ENCODE assay signal across 8 cellular contexts in the genomic region with DNA sequence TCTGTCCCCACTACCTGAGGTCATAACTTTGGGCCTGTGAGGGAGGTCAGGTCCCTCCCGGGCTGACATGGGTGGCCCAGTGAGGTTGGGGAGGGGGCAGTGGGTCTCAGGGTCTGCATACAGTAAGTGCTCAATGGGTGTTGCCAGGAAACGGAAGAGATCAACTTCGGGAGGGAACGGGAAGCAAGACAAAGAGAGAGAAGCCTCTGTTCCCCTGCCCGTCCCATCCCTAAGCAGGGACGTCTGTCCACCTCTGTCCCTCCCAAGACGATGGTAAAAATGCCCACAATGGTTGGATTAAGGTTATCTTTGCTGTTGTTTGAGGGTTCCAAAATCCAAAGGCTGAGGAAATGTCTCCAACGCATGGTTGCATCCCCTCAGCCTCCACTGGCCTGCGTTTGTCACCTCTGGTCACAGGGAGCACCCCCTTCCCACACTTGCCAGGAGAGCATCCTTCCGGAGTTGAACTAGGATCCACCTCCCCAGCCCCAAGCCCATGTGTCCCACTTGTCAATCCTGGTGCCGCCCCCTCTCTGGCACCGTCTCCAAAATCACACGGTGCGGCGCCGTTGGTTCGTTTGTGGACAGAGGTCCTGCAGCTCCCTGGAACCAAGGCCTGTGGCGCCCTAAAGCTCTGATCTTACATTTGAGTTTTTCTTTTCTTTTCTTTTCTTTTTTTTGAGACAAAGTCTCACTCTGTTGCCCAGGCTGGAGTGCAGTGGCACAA. TPM values are rescaled to one million over a fixed set of nuclear protein-coding genes. Genes with fewer than 3 reads are reported as not detected.
A peak's percentile ranks its signal among the peaks of the same experiment; 100 is the strongest.
DNase-seq lines count a peak whose midpoint lies in the region; ATAC-seq, FAIRE-seq and TF ChIP-seq lines count a peak whose summit lies in the region.

No MANE protein-coding gene starts in this region.

- no peak overlapping the region for H3K9ac ChIP-seq in K562 (ENCODE audit: insufficient read depth in 1 of 2, low read depth in 2 of 2, low read length in 2 of 2)
- peak overlapping the region; percentile 80 for H3K9ac ChIP-seq in mesenchymal stem cell (ENCODE audit: low read length)

- intact Hi-C loops in activated CD8-positive, alpha-beta T cell treated with anti-CD3 and anti-CD28 coated beads for 36 hours (cut with micrococcal nuclease): no loop called here
- intact Hi-C loops in K562 (cut with micrococcal nuclease): loop anchor here (5.0 kb wide), 1 partner anchor 46 kb away; no protein-coding TSS in a partner anchor

- H3K27me3 Mint-ChIP-seq in activated CD8-positive, alpha-beta T cell treated with anti-CD3 and anti-CD28 coated beads for 36 hours: peaks cover 27% of the 10 kb centered on the region
- H3K27me3 Mint-ChIP-seq in activated CD8-positive, alpha-beta T cell treated with anti-CD3 and anti-CD28 coated beads, Interleukin-2, amount 10 ng/mL, durations not matched to agents 7 days and 5 days (ENCODE audit: low read depth): peaks cover 28% of the 10 kb centered on the region

- H3K36me3 ChIP-seq in K562 (ENCODE audit: control insufficient read depth, insufficient read depth, low read length) (no peaks in the 10 kb centered on the region), mesenchymal stem cell (ENCODE audit: control insufficient read depth in 1 of 2, insufficient read depth in 2 of 2, low read depth in 1 of 2, low read length in 2 of 2) (peaks cover 30 to 32% of the 10 kb centered on the region in 2 experiments)

- TF ChIP-seq POLR2A in K562 (conservative IDR thresholded peaks at IDR 0.05): no peak

- H3K4me3 Mint-ChIP-seq in activated CD8-positive, alpha-beta T cell treated with anti-CD3 and anti-CD28 coated beads for 36 hours: peak overlapping the region; percentile 2
- H3K4me3 Mint-ChIP-seq in activated CD8-positive, alpha-beta T cell treated with anti-CD3 and anti-CD28 coated beads, Interleukin-2, amount 10 ng/mL, durations not matched to agents 7 days and 5 days: no peak overlapping the region

- H3K36me3 Mint-ChIP-seq in activated CD8-positive, alpha-beta T cell treated with anti-CD3 and anti-CD28 coated beads for 36 hours (ENCODE audit: low read depth): no peaks in the 10 kb centered on the region
- no peaks in the 10 kb centered on the region for H3K36me3 Mint-ChIP-seq in activated CD8-positive, alpha-beta T cell treated with anti-CD3 and anti-CD28 coated beads, Interleukin-2, amount 10 ng/mL, durations not matched to agents 7 days and 5 days (ENCODE audit: low read depth)

- no peaks in the 10 kb centered on the region for H3K9me3 Mint-ChIP-seq in activated CD8-positive, alpha-beta T cell treated with anti-CD3 and anti-CD28 coated beads for 36 hours
- no peaks in the 10 kb centered on the region for H3K9me3 Mint-ChIP-seq in activated CD8-positive, alpha-beta T cell treated with anti-CD3 and anti-CD28 coated beads, Interleukin-2, amount 10 ng/mL, durations not matched to agents 7 days and 5 days (ENCODE audit: insufficient read depth)

- H2AFZ ChIP-seq in K562 (ENCODE audit: low read depth, low read length): peak overlapping the region; percentile 70
- no peak overlapping the region for H2AFZ ChIP-seq in mesenchymal stem cell (ENCODE audit: low read depth, low read length)

- no peaks in the 10 kb centered on the region for H3K79me2 ChIP-seq in K562 (ENCODE audit: control insufficient read depth, insufficient read depth, low read length)

- DNase-seq in activated CD8-positive, alpha-beta T cell treated with anti-CD3 and anti-CD28 coated beads for 36 hours: no peak
- DNase-seq in activated CD8-positive, alpha-beta T cell treated with anti-CD3 and anti-CD28 coated beads, Interleukin-2, amount 10 ng/mL, durations not matched to agents 7 days and 5 days: no peak
- DNase-seq in K562 (ENCODE audit: extremely low read depth in 1 of 4, low spot score in 3 of 4) (no peak), mesenchymal stem cell (peak; percentile 4), substantia nigra (lab: John Stamatoyannopoulos, UW) (peak in 8 of 49 donors; percentile 2 to 21 (median 10)), UCSD-AML1 (lab: John Stamatoyannopoulos, UW; ENCODE audit: unreplicated experiment) (no peak)

- peak; percentile 40 for FAIRE-seq in K562 (lab: Jason Lieb, UNC)

- H2BK12ac ChIP-seq in mesenchymal stem cell (ENCODE audit: low read length in 2 of 2): peak overlapping the region; percentile 50 to 89

- H3K9me3 ChIP-seq in K562 (replicated peaks; ENCODE audit: control insufficient read depth, insufficient read depth, low read depth, low read length) (no peaks in the 10 kb centered on the region), mesenchymal stem cell (ENCODE audit: control insufficient read depth, low read length) (no peaks in the 10 kb centered on the region)

- no peak for ATAC-seq in activated CD8-positive, alpha-beta T cell treated with anti-CD3 and anti-CD28 coated beads for 36 hours
- ATAC-seq in activated CD8-positive, alpha-beta T cell treated with anti-CD3 and anti-CD28 coated beads, Interleukin-2, amount 10 ng/mL, durations not matched to agents 7 days and 5 days: no peak
- no peak for ATAC-seq in K562
- no peak for ATAC-seq in HG03571 (IDR thresholded peaks at IDR 0.05; ENCODE audit: unreplicated experiment)
- no peak for ATAC-seq in HG03039 (IDR thresholded peaks at IDR 0.05; ENCODE audit: unreplicated experiment)

- TF ChIP-seq RAD21 in K562 (CRISPR knock-in tag; conservative IDR thresholded peaks at IDR 0.05 in 1 of 2, IDR thresholded peaks at IDR 0.05 in 1 of 2): 0 out of 4 replicates have a peak, but pooled peaks of 1 of the 2 experiments have one; percentile 18

- POLR2A ChIA-PET in activated CD8-positive, alpha-beta T cell treated with anti-CD3 and anti-CD28 coated beads for 36 hours (lab: Charles Lee): no interaction called here
- POLR2A ChIA-PET in activated CD8-positive, alpha-beta T cell treated with anti-CD3 and anti-CD28 coated beads, Interleukin-2, amount 10 ng/mL, durations not matched to agents 7 days and 5 days (lab: Charles Lee): no interaction called here
- POLR2A ChIA-PET in K562 (lab: Yijun Ruan, JAX): no interaction called here

- in situ Hi-C loops in K562 (cut with MboI): no loop called here

- H3K27me3 ChIP-seq in K562 (ENCODE audit: control insufficient read depth in 2 of 2, insufficient read depth in 2 of 2, low read length in 2 of 2) (peaks cover 0 to 12% of the 10 kb centered on the region in 2 experiments; a peak in 1 of 5 replicates), mesenchymal stem cell (ENCODE audit: control insufficient read depth in 1 of 2, insufficient read depth in 1 of 2, low read length in 2 of 2) (no peaks in the 10 kb centered on the region)

- H3K18ac ChIP-seq in mesenchymal stem cell (ENCODE audit: low read depth in 1 of 2, low read length in 2 of 2): peak overlapping the region; percentile 30 to 69

- H3K4me2 ChIP-seq in K562 (ENCODE audit: insufficient read depth, low read length) (peak overlapping the region; percentile 50), mesenchymal stem cell (ENCODE audit: low read length, poor library complexity, severe bottlenecking) (no peak overlapping the region)

- CTCF ChIA-PET in activated CD8-positive, alpha-beta T cell treated with anti-CD3 and anti-CD28 coated beads for 36 hours (lab: Charles Lee): no interaction called here
- CTCF ChIA-PET in activated CD8-positive, alpha-beta T cell treated with anti-CD3 and anti-CD28 coated beads, Interleukin-2, amount 10 ng/mL, durations not matched to agents 7 days and 5 days (lab: Charles Lee): no interaction called here
- CTCF ChIA-PET in K562 (lab: Yijun Ruan, JAX; ENCODE audit: low intra/inter-chr PET ratio): interaction anchor here (0.6 to 2.0 kb wide), 3 partner anchors 45 to 197 kb away, joined by 3 to 5 read pairs (median 4); no protein-coding TSS in a partner anchor

- H4K20me1 ChIP-seq in K562 (replicated peaks; ENCODE audit: control insufficient read depth, insufficient read depth, low read length): peaks cover 5% of the 10 kb centered on the region

- H3K4ac ChIP-seq in mesenchymal stem cell (ENCODE audit: low read depth in 1 of 2, low read length in 2 of 2): peak overlapping the region; percentile 66 to 71

- H3K9me1 ChIP-seq in K562 (ENCODE audit: control insufficient read depth, insufficient read depth, low read length): peaks cover 5% of the 10 kb centered on the region

- BruUV-seq in K562 (replicated peaks; lab: Mats Ljungman, UMichigan): no TSS peak

- no peak overlapping the region for H2BK120ac ChIP-seq in mesenchymal stem cell (ENCODE audit: low read depth, low read length)

- H3K23ac ChIP-seq in mesenchymal stem cell (ENCODE audit: low read length in 2 of 2): peak overlapping the region in 1 of 2 experiments; percentile 2

- H3K27ac Mint-ChIP-seq in activated CD8-positive, alpha-beta T cell treated with anti-CD3 and anti-CD28 coated beads for 36 hours: no peak overlapping the region
- H3K27ac Mint-ChIP-seq in activated CD8-positive, alpha-beta T cell treated with anti-CD3 and anti-CD28 coated beads, Interleukin-2, amount 10 ng/mL, durations not matched to agents 7 days and 5 days: no peak overlapping the region

- H3K4me3 ChIP-seq in K562 (no peak overlapping the region), mesenchymal stem cell (ENCODE audit: insufficient read depth in 1 of 2, low read depth in 1 of 2, low read length in 2 of 2) (peak overlapping the region; percentile 35 to 77)

- TF ChIP-seq CTCF in activated CD8-positive, alpha-beta T cell treated with anti-CD3 and anti-CD28 coated beads for 36 hours (IDR thresholded peaks at IDR 0.05): no peak
- TF ChIP-seq CTCF in K562 (IDR thresholded peaks at IDR 0.05 in 2 of 3, conservative IDR thresholded peaks at IDR 0.05 in 1 of 3; ENCODE audit: insufficient read depth in 2 of 3, low read depth in 1 of 3, low read length in 3 of 3): 0 out of 6 replicates have a peak, but pooled peaks of 1 of the 3 experiments have one; percentile 5

- peaks cover 7% of the 10 kb centered on the region for H3K4me1 Mint-ChIP-seq in activated CD8-positive, alpha-beta T cell treated with anti-CD3 and anti-CD28 coated beads for 36 hours (ENCODE audit: low read depth)
- H3K4me1 Mint-ChIP-seq in activated CD8-positive, alpha-beta T cell treated with anti-CD3 and anti-CD28 coated beads, Interleukin-2, amount 10 ng/mL, durations not matched to agents 7 days and 5 days (ENCODE audit: low read depth): peaks cover 5% of the 10 kb centered on the region

- peaks cover 3 to 18% of the 10 kb centered on the region in 2 experiments; a peak in 4 of 5 replicates for H3K4me1 ChIP-seq in K562 (replicated peaks in 1 of 2; ENCODE audit: control insufficient read depth in 2 of 2, insufficient read depth in 2 of 2, low read length in 2 of 2)
- H3K4me1 ChIP-seq in mesenchymal stem cell (ENCODE audit: control insufficient read depth, insufficient read depth, low read depth, low read length): peaks cover 20% of the 10 kb centered on the region

- H4K8ac ChIP-seq in mesenchymal stem cell (ENCODE audit: low read length): peak overlapping the region; percentile 74

- peak overlapping the region; percentile 33 for H2AK5ac ChIP-seq in mesenchymal stem cell (ENCODE audit: low read length, severe bottlenecking)

- no peak overlapping the region for H3K14ac ChIP-seq in mesenchymal stem cell (ENCODE audit: low read length in 2 of 2)

- H2BK15ac ChIP-seq in mesenchymal stem cell (ENCODE audit: low read depth, poor library complexity, severe bottlenecking): no peak overlapping the region

- H4K91ac ChIP-seq in mesenchymal stem cell (ENCODE audit: low read length): peak overlapping the region; percentile 11

- H3K27ac ChIP-seq in K562 (ENCODE audit: extremely low read depth, low read depth, low read length): no peak overlapping the region
- no peak overlapping the region for H3K27ac ChIP-seq in mesenchymal stem cell (ENCODE audit: low read length, poor library complexity, severe bottlenecking)
- peak overlapping the region; percentile 52 for H3K27ac ChIP-seq in substantia nigra (ENCODE audit: low read depth, low read length, poor library complexity, severe bottlenecking)

- WGBS in K562 (ENCODE audit: insufficient coverage, low coverage, missing lambda C conversion rate): 34% methylated on average over 16 of the region's 18 CpGs
- WGBS in mesenchymal stem cell: 70% methylated on average over 18 of the region's 18 CpGs

- H2BK5ac ChIP-seq in mesenchymal stem cell (ENCODE audit: low read depth, low read length, poor library complexity, severe bottlenecking): no peak overlapping the region

- TF ChIP-seq EP300 in K562 (IDR thresholded peaks at IDR 0.05; ENCODE audit: low read length): no peak

- H3K79me1 ChIP-seq in mesenchymal stem cell (replicated peaks; ENCODE audit: low read length, poor library complexity, severe bottlenecking): peaks cover 28% of the 10 kb centered on the region

RNA-seq across cellular contexts. Expression of a gene that starts 0.8 kb away (rescaled TPM):
- total RNA-seq in activated CD8-positive, alpha-beta T cell treated with anti-CD3 and anti-CD28 coated beads for 36 hours: under 1 TPM; 0.36 to 0.51 TPM
- not detected for total RNA-seq in activated CD8-positive, alpha-beta T cell treated with anti-CD3 and anti-CD28 coated beads, Interleukin-2, amount 10 ng/mL, durations not matched to agents 7 days and 5 days
- total RNA-seq in K562 (2011; cell fraction: chromatin; rRNA removed; ENCODE audit: low replicate concordance): 9.9 and 22.2 TPM in 2 replicates
- 12.0 and 12.4 TPM in 2 replicates for total RNA-seq in K562 (2011; cell fraction: nucleolus; rRNA removed)
- total RNA-seq in K562 (2011; cell fraction: nucleoplasm; rRNA removed): 9.1 and 12.6 TPM in 2 replicates
- 4.2 and 6.8 TPM in 2 replicates for total RNA-seq in K562 (2014; rRNA removed)
- total RNA-seq in K562 (2014; rRNA removed; fragmentation: Illumina TruSeq; extraction: Trizol): 1.2 and 1.3 TPM in 2 replicates
- 1.5 and 2.7 TPM in 2 replicates for total RNA-seq in K562 (2015; rRNA removed; fragmentation: Illumina TruSeq; extraction: Trizol)
- 3.4 and 4.1 TPM in 2 replicates for total RNA-seq in K562 (2021)
- polyA plus RNA-seq in K562 (2011; rRNA removed): 5.1 and 10.3 TPM in 2 replicates
- 9.6 and 10.5 TPM in 2 replicates for polyA plus RNA-seq in K562 (2011; cell fraction: cytosol; rRNA removed)
- 9.2 and 20.4 TPM in 2 replicates for polyA plus RNA-seq in K562 (2011; cell fraction: nucleus; rRNA removed)
- polyA plus RNA-seq in K562 (2012): 2.4 and 5.5 TPM in 2 replicates
- 2.9 and 4.7 TPM in 2 replicates for polyA plus RNA-seq in K562 (2014; fragmentation: Illumina TruSeq; extraction: Trizol)
- polyA plus RNA-seq in K562 (2014; fragmentation: Nextera tagmentation; extraction: Ambion mirVana): not detected
- polyA plus RNA-seq in K562 (2014; rRNA removed): 3.7 and 6.4 TPM in 2 replicates
- 2.5 and 2.9 TPM in 2 replicates for polyA minus RNA-seq in K562 (2011; rRNA and poly(A)+ RNA removed)
- polyA minus RNA-seq in K562 (2011; cell fraction: cytosol; rRNA and poly(A)+ RNA removed): 3.3 and 6.9 TPM in 2 replicates
- 3.4 and 8.3 TPM in 2 replicates for polyA minus RNA-seq in K562 (2011; cell fraction: nucleus; rRNA and poly(A)+ RNA removed)
- 54.3 TPM for polyA plus RNA-seq in mesenchymal stem cell (2013, experiment 1 of 2)
- polyA plus RNA-seq in mesenchymal stem cell (2013, experiment 2 of 2): 55.7 TPM

RNA-seq across cellular contexts. Expression of a gene that starts 22.3 kb away (rescaled TPM):
- total RNA-seq in activated CD8-positive, alpha-beta T cell treated with anti-CD3 and anti-CD28 coated beads for 36 hours: 10 to 100 TPM; 61.0 to 61.6 TPM
- total RNA-seq in activated CD8-positive, alpha-beta T cell treated with anti-CD3 and anti-CD28 coated beads, Interleukin-2, amount 10 ng/mL, durations not matched to agents 7 days and 5 days: 10 to 100 TPM; 56.1 to 57.3 TPM
- 17.3 and 60.1 TPM in 2 replicates for total RNA-seq in K562 (2011; cell fraction: chromatin; rRNA removed; ENCODE audit: low replicate concordance)
- total RNA-seq in K562 (2011; cell fraction: nucleolus; rRNA removed): 53.9 and 64.9 TPM in 2 replicates
- total RNA-seq in K562 (2011; cell fraction: nucleoplasm; rRNA removed): 23.2 and 29.4 TPM in 2 replicates
- total RNA-seq in K562 (2014; rRNA removed): 113 and 149 TPM in 2 replicates
- total RNA-seq in K562 (2014; rRNA removed; fragmentation: Illumina TruSeq; extraction: Trizol): 26.2 and 45.7 TPM in 2 replicates
- 51.1 and 57.8 TPM in 2 replicates for total RNA-seq in K562 (2015; rRNA removed; fragmentation: Illumina TruSeq; extraction: Trizol)
- 78.9 and 88.6 TPM in 2 replicates for total RNA-seq in K562 (2021)
- 35.6 and 43.2 TPM in 2 replicates for polyA plus RNA-seq in K562 (2011; rRNA removed)
- polyA plus RNA-seq in K562 (2011; cell fraction: cytosol; rRNA removed): 53.9 and 97.8 TPM in 2 replicates
- polyA plus RNA-seq in K562 (2011; cell fraction: nucleus; rRNA removed): 37.4 and 64.0 TPM in 2 replicates
- 53.0 and 58.9 TPM in 2 replicates for polyA plus RNA-seq in K562 (2012)
- 33.3 and 53.3 TPM in 2 replicates for polyA plus RNA-seq in K562 (2014; fragmentation: Illumina TruSeq; extraction: Trizol)
- 1 to 10 TPM; 1.1 to 6.3 TPM for polyA plus RNA-seq in K562 (2014; fragmentation: Nextera tagmentation; extraction: Ambion mirVana)
- polyA plus RNA-seq in K562 (2014; rRNA removed): 61.3 and 65.9 TPM in 2 replicates
- polyA minus RNA-seq in K562 (2011; rRNA and poly(A)+ RNA removed): 27.6 and 57.1 TPM in 2 replicates
- 34.9 and 39.1 TPM in 2 replicates for polyA minus RNA-seq in K562 (2011; cell fraction: cytosol; rRNA and poly(A)+ RNA removed)
- polyA minus RNA-seq in K562 (2011; cell fraction: nucleus; rRNA and poly(A)+ RNA removed): 23.5 and 26.5 TPM in 2 replicates
- polyA plus RNA-seq in mesenchymal stem cell (2013, experiment 1 of 2): 19.4 TPM
- 18.6 TPM for polyA plus RNA-seq in mesenchymal stem cell (2013, experiment 2 of 2)

RNA-seq across cellular contexts. Expression of a gene that starts 22.6 kb away (rescaled TPM):
- total RNA-seq in activated CD8-positive, alpha-beta T cell treated with anti-CD3 and anti-CD28 coated beads for 36 hours: 100 to 1,000 TPM; 179 to 183 TPM
- total RNA-seq in activated CD8-positive, alpha-beta T cell treated with anti-CD3 and anti-CD28 coated beads, Interleukin-2, amount 10 ng/mL, durations not matched to agents 7 days and 5 days: 100 to 1,000 TPM; 248 to 264 TPM
- total RNA-seq in K562 (2011; cell fraction: chromatin; rRNA removed; ENCODE audit: low replicate concordance): 63.5 and 278 TPM in 2 replicates
- 249 and 252 TPM in 2 replicates for total RNA-seq in K562 (2011; cell fraction: nucleolus; rRNA removed)
- total RNA-seq in K562 (2011; cell fraction: nucleoplasm; rRNA removed): 127 and 141 TPM in 2 replicates
- total RNA-seq in K562 (2014; rRNA removed) (239 and 305 TPM in 2 replicates), K562 (2014; rRNA removed; fragmentation: Illumina TruSeq; extraction: Trizol) (19.2 and 33.2 TPM in 2 replicates), K562 (2015; rRNA removed; fragmentation: Illumina TruSeq; extraction: Trizol) (130 and 147 TPM in 2 replicates), K562 (2021) (273 and 289 TPM in 2 replicates)
- polyA plus RNA-seq in K562 (2011; rRNA removed) (159 and 263 TPM in 2 replicates), K562 (2014; fragmentation: Illumina TruSeq; extraction: Trizol) (50.1 and 152 TPM in 2 replicates), K562 (2014; fragmentation: Nextera tagmentation; extraction: Ambion mirVana) (10 to 100 TPM in 1 of 2 experiments, 1 to 10 TPM in 1; 5.8 to 18.3 TPM), K562 (2014; rRNA removed) (230 and 233 TPM in 2 replicates)
- 307 and 533 TPM in 2 replicates for polyA plus RNA-seq in K562 (2011; cell fraction: cytosol; rRNA removed)
- polyA plus RNA-seq in K562 (2011; cell fraction: nucleus; rRNA removed): 164 and 210 TPM in 2 replicates
- polyA plus RNA-seq in K562 (2012): 176 and 372 TPM in 2 replicates
- polyA minus RNA-seq in K562 (2011; rRNA and poly(A)+ RNA removed): 43.6 and 67.0 TPM in 2 replicates
- 103 and 143 TPM in 2 replicates for polyA minus RNA-seq in K562 (2011; cell fraction: cytosol; rRNA and poly(A)+ RNA removed)
- polyA minus RNA-seq in K562 (2011; cell fraction: nucleus; rRNA and poly(A)+ RNA removed): 49.1 and 66.3 TPM in 2 replicates
- polyA plus RNA-seq in mesenchymal stem cell (2013, experiment 1 of 2): 214 TPM
- 238 TPM for polyA plus RNA-seq in mesenchymal stem cell (2013, experiment 2 of 2)

RNA-seq across cellular contexts. Expression of a gene that starts 45.8 kb away (rescaled TPM):
- total RNA-seq in activated CD8-positive, alpha-beta T cell treated with anti-CD3 and anti-CD28 coated beads for 36 hours: under 1 TPM; 0.18 to 0.36 TPM
- total RNA-seq in activated CD8-positive, alpha-beta T cell treated with anti-CD3 and anti-CD28 coated beads, Interleukin-2, amount 10 ng/mL, durations not matched to agents 7 days and 5 days: not detected
- total RNA-seq in K562 (2011; cell fraction: chromatin; rRNA removed; ENCODE audit: low replicate concordance): 1.3 and 6.2 TPM in 2 replicates
- 4.2 and 5.0 TPM in 2 replicates for total RNA-seq in K562 (2011; cell fraction: nucleolus; rRNA removed)
- total RNA-seq in K562 (2011; cell fraction: nucleoplasm; rRNA removed): 1.5 and 3.7 TPM in 2 replicates
- total RNA-seq in K562 (2014; rRNA removed) (0.86 TPM in 2 replicates), K562 (2014; rRNA removed; fragmentation: Illumina TruSeq; extraction: Trizol) (0.13 and 0.33 TPM in 2 replicates), K562 (2015; rRNA removed; fragmentation: Illumina TruSeq; extraction: Trizol) (0.43 and 1.4 TPM in 2 replicates), K562 (2021) (1.5 and 1.7 TPM in 2 replicates)
- polyA plus RNA-seq in K562 (2011; rRNA removed) (1.5 and 3.8 TPM in 2 replicates), K562 (2014; fragmentation: Illumina TruSeq; extraction: Trizol) (0.80 and 1.7 TPM in 2 replicates), K562 (2014; fragmentation: Nextera tagmentation; extraction: Ambion mirVana) (not detected), K562 (2014; rRNA removed) (1.1 TPM in 2 replicates)
- 5.5 and 5.7 TPM in 2 replicates for polyA plus RNA-seq in K562 (2011; cell fraction: cytosol; rRNA removed)
- 3.7 and 4.0 TPM in 2 replicates for polyA plus RNA-seq in K562 (2011; cell fraction: nucleus; rRNA removed)
- polyA plus RNA-seq in K562 (2012): 0.71 and 0.87 TPM in 2 replicates
- 1.1 and 2.3 TPM in 2 replicates for polyA minus RNA-seq in K562 (2011; rRNA and poly(A)+ RNA removed)
- polyA minus RNA-seq in K562 (2011; cell fraction: cytosol; rRNA and poly(A)+ RNA removed): 1.2 and 3.5 TPM in 2 replicates
- polyA minus RNA-seq in K562 (2011; cell fraction: nucleus; rRNA and poly(A)+ RNA removed): 0.40 and 0.78 TPM in 2 replicates
- polyA plus RNA-seq in mesenchymal stem cell (2013, experiment 1 of 2): 1.5 TPM
- polyA plus RNA-seq in mesenchymal stem cell (2013, experiment 2 of 2): 1.6 TPM
